1 cellular context compared by ENCODE assay signal in the genomic region with DNA sequence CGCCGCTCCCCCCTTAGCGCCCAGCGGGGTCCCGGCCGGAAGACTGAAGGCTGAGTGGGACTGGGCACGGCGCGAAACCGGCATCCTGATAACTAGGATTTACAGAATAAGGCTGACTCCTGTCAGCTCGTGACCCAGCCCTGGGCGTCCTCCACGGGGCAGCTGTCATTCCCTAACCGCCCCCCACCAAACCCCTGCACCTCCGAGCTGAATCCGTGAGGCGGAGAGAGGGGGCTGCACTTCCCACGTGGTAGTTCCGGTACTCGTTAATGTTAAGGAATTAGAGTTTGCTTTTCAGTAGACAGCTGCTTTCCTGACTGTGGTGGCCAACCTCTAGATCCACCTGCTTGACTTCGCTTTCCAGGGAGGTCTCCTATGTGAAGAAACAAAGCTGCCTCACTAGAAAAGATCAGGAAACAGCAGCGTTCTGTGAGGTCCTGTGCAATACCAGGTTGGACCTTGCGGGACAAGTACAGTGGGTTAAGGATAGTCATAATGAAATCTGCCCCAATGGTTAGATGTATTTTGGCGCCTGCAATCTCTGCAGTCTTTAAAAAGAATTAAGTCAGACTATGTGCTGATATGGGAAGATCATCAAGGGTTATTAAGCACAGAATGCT.
TF ChIP-seq lines count a peak whose summit lies in the region.

No MANE protein-coding gene starts in this region.

TF ChIP-seq in HepG2, 621 proteins besides CTCF, POLR2A, EP300 and RAD21 (continued from another document and continues in another):
- TF ChIP-seq ZBTB37 (CRISPR knock-in tag; IDR thresholded peaks at IDR 0.05): no peak
- no peak for TF ChIP-seq ZNF10 (CRISPR knock-in tag; IDR thresholded peaks at IDR 0.05; ENCODE audit: borderline replicate concordance, low read depth)
- no peak for TF ChIP-seq CBX5 (CRISPR knock-in tag; IDR thresholded peaks at IDR 0.05; ENCODE audit: borderline replicate concordance)
- TF ChIP-seq HNRNPH1 (optimal IDR thresholded peaks at IDR 0.05; ENCODE audit: low read depth, low read length): no peak
- no peak; the same call in 1 of the 2 replicates for TF ChIP-seq NPAS2 (CRISPR knock-in tag; IDR thresholded peaks at IDR 0.05; ENCODE audit: borderline replicate concordance)
- TF ChIP-seq, protein P1, sequence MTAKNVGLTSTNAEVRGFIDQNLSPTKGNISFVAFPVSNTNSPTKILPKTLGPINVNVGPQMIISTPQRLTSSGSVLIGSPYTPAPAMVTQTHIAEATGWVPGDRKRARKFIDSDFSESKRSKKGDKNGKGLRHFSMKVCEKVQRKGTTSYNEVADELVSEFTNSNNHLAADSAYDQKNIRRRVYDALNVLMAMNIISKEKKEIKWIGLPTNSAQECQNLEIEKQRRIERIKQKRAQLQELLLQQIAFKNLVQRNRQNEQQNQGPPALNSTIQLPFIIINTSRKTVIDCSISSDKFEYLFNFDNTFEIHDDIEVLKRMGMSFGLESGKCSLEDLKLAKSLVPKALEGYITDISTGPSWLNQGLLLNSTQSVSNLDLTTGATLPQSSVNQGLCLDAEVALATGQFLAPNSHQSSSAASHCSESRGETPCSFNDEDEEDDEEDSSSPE (CRISPR knock-in tag; IDR thresholded peaks at IDR 0.05): no peak; the same call in 1 of the 2 replicates
- no peak for TF ChIP-seq BHLHE40 (IDR thresholded peaks at IDR 0.05; ENCODE audit: low read length)
- TF ChIP-seq ASH2L (IDR thresholded peaks at IDR 0.05; ENCODE audit: insufficient read length, low read depth, low read length): no peak
- no peak for TF ChIP-seq RFX5 (IDR thresholded peaks at IDR 0.05; ENCODE audit: low read depth, low read length)
- TF ChIP-seq ZNF143 (CRISPR knock-in tag; IDR thresholded peaks at IDR 0.05): no peak
- no peak for TF ChIP-seq RFXANK (CRISPR knock-in tag; IDR thresholded peaks at IDR 0.05)
- no peak; the same call in 1 of the 2 replicates for TF ChIP-seq ZFP90 (CRISPR knock-in tag; IDR thresholded peaks at IDR 0.05; ENCODE audit: borderline replicate concordance)
- no peak; the same call in none of the 2 replicates for TF ChIP-seq PATZ1 (CRISPR knock-in tag; IDR thresholded peaks at IDR 0.05)
- no peak for TF ChIP-seq FOXP1 (IDR thresholded peaks at IDR 0.05)
- TF ChIP-seq FOXP1 (CRISPR knock-in tag; IDR thresholded peaks at IDR 0.05): no peak
- peak; percentile 84; the same call in 1 of the 3 replicates for TF ChIP-seq MXI1 (IDR thresholded peaks at IDR 0.05; ENCODE audit: borderline replicate concordance, low read depth, low read length)
- no peak for TF ChIP-seq ZZZ3 (CRISPR knock-in tag; IDR thresholded peaks at IDR 0.05; ENCODE audit: borderline replicate concordance)
- no peak for TF ChIP-seq SMC3 (IDR thresholded peaks at IDR 0.05; ENCODE audit: low read length)
- TF ChIP-seq ZNF138 (CRISPR knock-in tag; IDR thresholded peaks at IDR 0.05; ENCODE audit: low read depth): no peak
- TF ChIP-seq TEAD2 (CRISPR knock-in tag; IDR thresholded peaks at IDR 0.05): no peak
- no peak for TF ChIP-seq RBAK (CRISPR knock-in tag; IDR thresholded peaks at IDR 0.05)
- TF ChIP-seq, protein P2, sequence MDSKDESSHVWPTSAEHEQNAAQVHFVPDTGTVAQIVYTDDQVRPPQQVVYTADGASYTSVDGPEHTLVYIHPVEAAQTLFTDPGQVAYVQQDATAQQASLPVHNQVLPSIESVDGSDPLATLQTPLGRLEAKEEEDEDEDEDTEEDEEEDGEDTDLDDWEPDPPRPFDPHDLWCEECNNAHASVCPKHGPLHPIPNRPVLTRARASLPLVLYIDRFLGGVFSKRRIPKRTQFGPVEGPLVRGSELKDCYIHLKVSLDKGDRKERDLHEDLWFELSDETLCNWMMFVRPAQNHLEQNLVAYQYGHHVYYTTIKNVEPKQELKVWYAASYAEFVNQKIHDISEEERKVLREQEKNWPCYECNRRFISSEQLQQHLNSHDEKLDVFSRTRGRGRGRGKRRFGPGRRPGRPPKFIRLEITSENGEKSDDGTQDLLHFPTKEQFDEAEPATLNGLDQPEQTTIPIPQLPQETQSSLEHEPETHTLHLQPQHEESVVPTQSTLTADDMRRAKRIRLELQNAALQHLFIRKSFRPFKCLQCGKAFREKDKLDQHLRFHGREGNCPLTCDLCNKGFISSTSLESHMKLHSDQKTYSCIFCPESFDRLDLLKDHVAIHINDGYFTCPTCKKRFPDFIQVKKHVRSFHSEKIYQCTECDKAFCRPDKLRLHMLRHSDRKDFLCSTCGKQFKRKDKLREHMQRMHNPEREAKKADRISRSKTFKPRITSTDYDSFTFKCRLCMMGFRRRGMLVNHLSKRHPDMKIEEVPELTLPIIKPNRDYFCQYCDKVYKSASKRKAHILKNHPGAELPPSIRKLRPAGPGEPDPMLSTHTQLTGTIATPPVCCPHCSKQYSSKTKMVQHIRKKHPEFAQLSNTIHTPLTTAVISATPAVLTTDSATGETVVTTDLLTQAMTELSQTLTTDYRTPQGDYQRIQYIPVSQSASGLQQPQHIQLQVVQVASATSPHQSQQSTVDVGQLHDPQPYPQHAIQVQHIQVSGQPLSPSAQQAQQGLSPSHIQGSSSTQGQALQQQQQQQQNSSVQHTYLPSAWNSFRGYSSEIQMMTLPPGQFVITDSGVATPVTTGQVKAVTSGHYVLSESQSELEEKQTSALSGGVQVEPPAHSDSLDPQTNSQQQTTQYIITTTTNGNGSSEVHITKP (CRISPR knock-in tag; IDR thresholded peaks at IDR 0.05; ENCODE audit: low read depth): no peak
- no peak for TF ChIP-seq TCF7 (IDR thresholded peaks at IDR 0.05; ENCODE audit: low read depth)
- TF ChIP-seq, protein P3, sequence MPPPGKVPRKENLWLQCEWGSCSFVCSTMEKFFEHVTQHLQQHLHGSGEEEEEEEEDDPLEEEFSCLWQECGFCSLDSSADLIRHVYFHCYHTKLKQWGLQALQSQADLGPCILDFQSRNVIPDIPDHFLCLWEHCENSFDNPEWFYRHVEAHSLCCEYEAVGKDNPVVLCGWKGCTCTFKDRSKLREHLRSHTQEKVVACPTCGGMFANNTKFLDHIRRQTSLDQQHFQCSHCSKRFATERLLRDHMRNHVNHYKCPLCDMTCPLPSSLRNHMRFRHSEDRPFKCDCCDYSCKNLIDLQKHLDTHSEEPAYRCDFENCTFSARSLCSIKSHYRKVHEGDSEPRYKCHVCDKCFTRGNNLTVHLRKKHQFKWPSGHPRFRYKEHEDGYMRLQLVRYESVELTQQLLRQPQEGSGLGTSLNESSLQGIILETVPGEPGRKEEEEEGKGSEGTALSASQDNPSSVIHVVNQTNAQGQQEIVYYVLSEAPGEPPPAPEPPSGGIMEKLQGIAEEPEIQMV (CRISPR knock-in tag; IDR thresholded peaks at IDR 0.05; ENCODE audit: low read depth): no peak
- TF ChIP-seq ZNF703 (CRISPR knock-in tag; IDR thresholded peaks at IDR 0.05; ENCODE audit: borderline replicate concordance): no peak
- TF ChIP-seq ZNF431 (CRISPR knock-in tag; IDR thresholded peaks at IDR 0.05; ENCODE audit: borderline replicate concordance, low read depth): no peak
- no peak for TF ChIP-seq ZNF570 (CRISPR knock-in tag; IDR thresholded peaks at IDR 0.05; ENCODE audit: borderline replicate concordance)
- no peak for TF ChIP-seq KIAA2018 (CRISPR knock-in tag; IDR thresholded peaks at IDR 0.05; ENCODE audit: borderline replicate concordance)
- TF ChIP-seq FOSL1 (CRISPR knock-in tag; IDR thresholded peaks at IDR 0.05; ENCODE audit: borderline replicate concordance): no peak; the same call in 1 of the 2 replicates
- 0 out of 2 replicates have a peak, but pooled peaks have one; percentile 25 for TF ChIP-seq BCL6 (CRISPR knock-in tag; IDR thresholded peaks at IDR 0.05)
- TF ChIP-seq, protein P4, sequence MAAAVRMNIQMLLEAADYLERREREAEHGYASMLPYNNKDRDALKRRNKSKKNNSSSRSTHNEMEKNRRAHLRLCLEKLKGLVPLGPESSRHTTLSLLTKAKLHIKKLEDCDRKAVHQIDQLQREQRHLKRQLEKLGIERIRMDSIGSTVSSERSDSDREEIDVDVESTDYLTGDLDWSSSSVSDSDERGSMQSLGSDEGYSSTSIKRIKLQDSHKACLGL (CRISPR knock-in tag; IDR thresholded peaks at IDR 0.05): 0 out of 2 replicates have a peak, but pooled peaks have one; percentile 31
